Comparison of ENCODE assay signal across 17 cellular contexts in the genomic region with DNA sequence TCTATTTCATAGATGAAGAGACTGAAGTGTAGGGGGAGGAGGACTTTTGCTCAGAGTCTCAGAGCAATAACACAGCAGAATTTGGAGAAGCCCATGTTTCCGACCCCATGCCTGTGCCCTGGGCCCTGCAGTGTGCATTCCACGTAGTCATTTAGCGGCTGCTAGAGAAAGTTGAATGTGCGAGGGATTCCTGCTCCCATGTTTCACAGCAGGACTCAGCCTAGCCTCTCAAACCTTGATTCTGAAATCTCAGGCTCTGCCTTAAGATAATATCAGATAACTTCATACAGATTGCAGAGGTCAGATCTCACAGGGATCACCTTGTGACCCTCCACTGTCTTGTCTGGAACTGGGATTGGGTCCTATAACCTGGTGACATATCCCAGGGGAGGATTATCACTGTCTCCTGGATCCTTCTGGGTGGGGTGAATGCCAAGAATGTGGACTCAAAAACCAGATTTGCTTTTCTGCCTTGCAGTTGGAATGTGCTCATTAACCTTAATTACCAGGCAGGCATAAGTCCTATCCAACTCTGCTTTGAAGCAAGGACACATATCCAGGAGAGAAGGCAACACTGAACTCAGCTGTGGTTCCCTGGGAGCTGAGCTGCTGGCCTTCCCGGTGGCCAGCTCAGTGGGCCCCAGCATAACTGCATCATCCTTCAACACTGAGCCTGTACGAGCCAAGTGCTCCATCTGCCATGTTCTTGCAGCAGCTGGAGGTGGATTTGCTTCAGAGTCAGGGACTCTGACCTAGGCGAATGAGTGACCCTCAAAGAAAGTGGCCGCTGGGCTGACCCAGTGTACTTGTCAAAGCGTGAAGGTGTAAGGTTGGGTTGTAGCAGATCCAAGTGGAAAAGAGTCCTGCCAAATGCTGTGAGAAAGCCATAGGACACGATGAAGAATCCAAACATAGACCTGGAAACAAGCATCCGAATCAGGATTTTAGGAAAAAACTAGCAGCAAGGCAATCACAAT. TPM values are rescaled to one million over a fixed set of nuclear protein-coding genes. Genes with fewer than 3 reads are reported as not detected.
A peak's percentile ranks its signal among the peaks of the same experiment; 100 is the strongest.
DNase-seq lines count a peak whose midpoint lies in the region; ATAC-seq and TF ChIP-seq lines count a peak whose summit lies in the region.
"Had no signal": no experiment of that assay in that cellular context is flagged by ENCODE, and none has a peak within 500 bp of the region (broad histone marks: within the 10 kb centered on the region; RNA-seq: fewer than 3 reads in every experiment).

No MANE protein-coding gene starts in this region.

- no peaks in the 10 kb centered on the region for H3K9me3 Mint-ChIP-seq in glutamatergic neuron (ENCODE audit: unreplicated experiment)
- H3K9me3 Mint-ChIP-seq in neural progenitor cell, result peaks cover 2% of the 10 kb centered on the region

- H3K27ac Mint-ChIP-seq in glutamatergic neuron (ENCODE audit: unreplicated experiment) (peak overlapping the region; percentile 62), neural progenitor cell (no peak overlapping the region)

- H3K4me3 ChIP-seq in right atrium auricular region, result no peak overlapping the region
- no peak overlapping the region for H3K4me3 ChIP-seq in neural progenitor cell
- H3K4me3 ChIP-seq: HAP-1 had no signal

- TF ChIP-seq CTCF in right atrium auricular region (IDR thresholded peaks at IDR 0.05) (no peak), glutamatergic neuron (IDR thresholded peaks at IDR 0.05; ENCODE audit: partially characterized antibody, unreplicated experiment) (no peak), neural progenitor cell (IDR thresholded peaks at IDR 0.05) (no peak)

- H3K9ac ChIP-seq in neural progenitor cell, result no peak overlapping the region

- H3K4me1 ChIP-seq in right atrium auricular region (no peaks in the 10 kb centered on the region), neural progenitor cell (peaks cover 15% of the 10 kb centered on the region)
- H3K4me1 ChIP-seq: HAP-1 had no signal

- H3K27ac ChIP-seq in right atrium auricular region (no peak overlapping the region), neural progenitor cell (no peak overlapping the region)

- H3K4me3 Mint-ChIP-seq in glutamatergic neuron (ENCODE audit: unreplicated experiment) (no peak overlapping the region), neural progenitor cell (no peak overlapping the region)

- no peak for ATAC-seq in left cardiac atrium
- ATAC-seq in HG02798 (IDR thresholded peaks at IDR 0.05; ENCODE audit: poor library complexity, unreplicated experiment), result no peak
- ATAC-seq in GM19035 (IDR thresholded peaks at IDR 0.05; ENCODE audit: unreplicated experiment), result no peak

- no peaks in the 10 kb centered on the region for H3K79me2 ChIP-seq in neural progenitor cell (ENCODE audit: low read depth)

- H3K9me3 ChIP-seq in right atrium auricular region (no peaks in the 10 kb centered on the region), neural progenitor cell (ENCODE audit: low read depth) (peaks cover 4% of the 10 kb centered on the region)
- H3K9me3 ChIP-seq: HAP-1 had no signal

- H3K27me3 Mint-ChIP-seq in glutamatergic neuron (ENCODE audit: unreplicated experiment) (no peaks in the 10 kb centered on the region), neural progenitor cell (ENCODE audit: insufficient read depth, low read depth) (no peaks in the 10 kb centered on the region)

- H3K36me3 Mint-ChIP-seq in glutamatergic neuron (ENCODE audit: unreplicated experiment) (no peaks in the 10 kb centered on the region), neural progenitor cell (no peaks in the 10 kb centered on the region)

- H4K20me1 ChIP-seq in neural progenitor cell (ENCODE audit: low read depth), result no peaks in the 10 kb centered on the region

- H3K36me3 ChIP-seq in right atrium auricular region (no peaks in the 10 kb centered on the region), neural progenitor cell (no peaks in the 10 kb centered on the region)
- H3K36me3 ChIP-seq: HAP-1 had no signal

- H2AFZ ChIP-seq in neural progenitor cell (replicated peaks), result no peak overlapping the region

- no peak overlapping the region for H3K4me2 ChIP-seq in neural progenitor cell

- intact Hi-C loops in left cardiac atrium (cut with DNase I), result no loop called here

- no peaks in the 10 kb centered on the region for H3F3A ChIP-seq in neural progenitor cell (ENCODE audit: low read depth)

- no peaks in the 10 kb centered on the region for H3K27me3 ChIP-seq in right atrium auricular region
- H3K27me3 ChIP-seq in neural progenitor cell, result peaks cover 4% of the 10 kb centered on the region

- H3K4me1 Mint-ChIP-seq in glutamatergic neuron (ENCODE audit: low read depth, unreplicated experiment), result peaks cover 17% of the 10 kb centered on the region
- H3K4me1 Mint-ChIP-seq in neural progenitor cell, result peaks cover 4% of the 10 kb centered on the region

- DNase-seq in right atrium auricular region (ENCODE audit: low spot score) (peak; percentile 5), left cardiac atrium (no peak), glutamatergic neuron (no peak), neural progenitor cell (ENCODE audit: low spot score) (peak; percentile 13), superior temporal gyrus (ENCODE audit: extremely low spot score) (no peak)
- DNase-seq: IMR-90, Kasumi-1, MM.1S, NCI-H1105, NCI-H1694 treated with DMSO at 0.1 percent for 48 hours, NCI-H345, SHP77 treated with DMSO at 0.1 percent for 48 hours had no signal

RNA-seq across cellular contexts. Expression of a gene that starts 43.0 kb away (rescaled TPM):
- total RNA-seq in right atrium auricular region (under 1 TPM; 0.22 to 0.59 TPM), left cardiac atrium (1 to 10 TPM in 1 of 2 donors, under 1 TPM in 1; 0.24 to 1.3 TPM), glutamatergic neuron (ENCODE audit: unreplicated experiment) (0.39 TPM), neural progenitor cell (ENCODE audit: low replicate concordance) (not detected in 2 replicates)
- total RNA-seq: A673, HT-29, IMR-90 had no signal

RNA-seq across cellular contexts. Expression of a gene that starts 56.2 kb away (rescaled TPM):
- total RNA-seq in right atrium auricular region, result 10 to 100 TPM; 14.4 to 14.6 TPM
- 10 to 100 TPM; 41.0 to 46.7 TPM for total RNA-seq in left cardiac atrium
- 3.7 TPM for total RNA-seq in glutamatergic neuron (ENCODE audit: unreplicated experiment)
- total RNA-seq in neural progenitor cell (ENCODE audit: low replicate concordance), result 8.3 and 15.3 TPM in 2 replicates

Comparison
In these comparisons a context has a peak if more than half of its experiments do, and no peak if none do; other contexts are left out.
1. DNase-seq: peak in right atrium auricular region (single experiment) and neural progenitor cell (single experiment); none in left cardiac atrium (single experiment), glutamatergic neuron (single experiment) and superior temporal gyrus (single experiment).